In genomic region chr21:34894401-34894800, GRCh38 we compare ENCODE assay signal across 18 cellular contexts.
"Had no signal": no experiment of that assay in that cellular context is flagged by ENCODE, and none has a peak within 500 bp of the region (broad histone marks: within the 10 kb centered on the region; RNA-seq: fewer than 3 reads in every experiment).

No MANE protein-coding gene starts in this region.

- H3K27ac Mint-ChIP-seq: activated CD4-positive, alpha-beta memory T cell treated with anti-CD3 and anti-CD28 coated beads for 36 hours; dendritic cell treated with granulocyte-macrophage colony-stimulating factor and Interleukin-4, amounts not matched to agents 40 ng/mL and 50 ng/mL, for 4 days; endodermal cell; stimulated activated naive CD8-positive, alpha-beta T cell treated with anti-CD3 and anti-CD28 coated beads, Interleukin-15, amount 100 ng/mL, for 72 hours had no signal

- H3K9me3 Mint-ChIP-seq: activated T-helper 2 cell treated with anti-CD3 and anti-CD28 coated beads, Interferon-gamma antibody, Interleukin-2, Interleukin-4, amounts not matched to agents 10 μg/mL and 5 μg/mL and 100 μg/mL, durations not matched to agents 14 hours and 24 hours and 36 hours had no signal

- H3K4me3 ChIP-seq: lower lobe of right lung, testis, upper lobe of right lung had no signal

- H3K4me3 Mint-ChIP-seq: activated CD4-positive, alpha-beta memory T cell treated with anti-CD3 and anti-CD28 coated beads for 36 hours; activated naive CD8-positive, alpha-beta T cell; dendritic cell treated with granulocyte-macrophage colony-stimulating factor and Interleukin-4, amounts not matched to agents 40 ng/mL and 50 ng/mL, for 4 days; endodermal cell; immature natural killer cell; naive B cell; stimulated activated naive CD8-positive, alpha-beta T cell treated with anti-CD3 and anti-CD28 coated beads, Interleukin-15, amount 100 ng/mL, for 72 hours had no signal

- ATAC-seq: lower lobe of right lung; stimulated activated naive CD8-positive, alpha-beta T cell treated with anti-CD3 and anti-CD28 coated beads, Interleukin-15, amount 100 ng/mL, for 72 hours; upper lobe of right lung had no signal

- H3K27me3 Mint-ChIP-seq: activated CD4-positive, alpha-beta memory T cell treated with anti-CD3 and anti-CD28 coated beads for 36 hours; activated naive CD8-positive, alpha-beta T cell; dendritic cell treated with granulocyte-macrophage colony-stimulating factor and Interleukin-4, amounts not matched to agents 40 ng/mL and 50 ng/mL, for 4 days; naive B cell; stimulated activated naive CD8-positive, alpha-beta T cell treated with anti-CD3 and anti-CD28 coated beads, Interleukin-15, amount 100 ng/mL, for 72 hours had no signal

- DNase-seq: activated CD4-positive, alpha-beta memory T cell treated with anti-CD3 and anti-CD28 coated beads for 36 hours; activated CD4-positive, CD25-positive, alpha-beta regulatory T cell treated with anti-CD3 and anti-CD28 coated beads, Interleukin-2, amount 50 U/mL, for 72 hours; brain microvascular endothelial cell; cerebellar nuclear complex; endodermal cell; glutamatergic neuron; immature natural killer cell; lower lobe of right lung; naive B cell; stimulated activated CD4-positive, alpha-beta T cell treated with anti-CD3 and anti-CD28 coated beads, Interleukin-15, amount 100 ng/mL, for 24 hours; stimulated activated CD4-positive, alpha-beta T cell treated with anti-CD3 and anti-CD28 coated beads, Interleukin-4, amount 100 ng/mL, for 24 hours; stimulated activated naive CD8-positive, alpha-beta T cell treated with anti-CD3 and anti-CD28 coated beads, Interleukin-15, amount 100 ng/mL, for 72 hours; T-helper 2 cell; testis; upper lobe of right lung had no signal
